ENCODE assay signal across 27 cellular contexts in the genomic region with DNA sequence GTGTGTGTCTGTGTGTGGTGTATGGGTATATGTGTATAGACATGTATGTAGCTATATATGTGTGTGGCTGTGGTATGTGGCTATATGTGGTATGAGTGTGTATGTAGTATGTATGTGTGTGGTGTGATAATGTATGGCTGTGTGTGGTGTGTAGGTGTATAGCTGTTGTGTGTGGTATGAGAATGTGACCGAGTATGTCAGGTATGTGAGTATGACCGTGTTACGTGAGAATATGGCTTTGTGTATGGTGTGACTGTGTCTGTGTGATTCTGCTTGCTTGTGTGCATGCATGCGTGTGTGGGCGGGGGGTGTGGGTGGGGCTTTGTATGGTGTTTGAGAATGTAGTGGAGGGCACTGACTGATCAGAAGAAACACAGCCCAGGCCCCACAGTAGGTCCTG.
"Had no signal": no experiment of that assay in that cellular context is flagged by ENCODE, and none has a peak within 500 bp of the region (broad histone marks: within the 10 kb centered on the region; RNA-seq: fewer than 3 reads in every experiment).

No MANE protein-coding gene starts in this region.

- H3K4me1 ChIP-seq: uterus had no signal

- ATAC-seq: activated CD4-positive, CD25-positive, alpha-beta regulatory T cell treated with anti-CD3 and anti-CD28 coated beads, Interleukin-2, amount 50 U/mL, for 24 hours; esophagus mucosa; left ventricle myocardium superior; natural killer cell treated with Interleukin-12 subunit alpha and Interleukin-12 subunit beta and Interleukin-15 and Interleukin-18, amount 100 ng/mL, for 72 hours; psoas muscle; stimulated activated memory B cell treated with anti-CD40 and anti-IgM and Interleukin-4, amounts not matched to agents 10 μg/mL and 1 μg/mL and 100 μg/mL, for 72 hours had no signal

- H3K9me3 Mint-ChIP-seq: activated naive CD4-positive, alpha-beta T cell treated with anti-CD3 and anti-CD28 coated beads, Interleukin-2, amount 50 U/mL, for 24 hours; natural killer cell treated with Interleukin-12 subunit alpha and Interleukin-12 subunit beta and Interleukin-15 and Interleukin-18, amount 100 ng/mL, for 72 hours had no signal

- H3K4me3 ChIP-seq: ovary, psoas muscle, right atrium auricular region, skin epidermis, stomach, suprapubic skin, tibial nerve, uterus had no signal

- H3K9me3 ChIP-seq: neutrophil, psoas muscle, right atrium auricular region, suprapubic skin, uterus had no signal

- H3K27ac ChIP-seq: neutrophil, ovary, psoas muscle, right atrium auricular region, skin epidermis, stomach, suprapubic skin, tibial nerve, uterus had no signal

- DNase-seq: activated CD4-positive, alpha-beta T cell treated with anti-CD3 and anti-CD28 coated beads, Interleukin-2, amount 50 U/mL, for 1 hour; activated gamma-delta T cell; aorta; dermis blood vessel endothelial cell; effector CD8-positive, alpha-beta T cell; foreskin melanocyte; kidney glomerular epithelial cell; left ventricle myocardium superior; mammary epithelial cell; ovary; psoas muscle; stimulated activated CD4-positive, alpha-beta T cell treated with anti-CD3 and anti-CD28 coated beads, Interleukin-2, amount 100 ng/mL, for 24 hours; stomach; T-helper 1 cell; uterus had no signal

- H3K27me3 ChIP-seq: neutrophil, ovary, right atrium auricular region, stomach, suprapubic skin, tibial nerve, uterus had no signal

- H3K27ac Mint-ChIP-seq: activated naive CD4-positive, alpha-beta T cell treated with anti-CD3 and anti-CD28 coated beads, Interleukin-2, amount 50 U/mL, for 24 hours; mesothelial cell of epicardium; natural killer cell treated with Interleukin-12 subunit alpha and Interleukin-12 subunit beta and Interleukin-15 and Interleukin-18, amount 100 ng/mL, for 72 hours; stimulated activated memory B cell treated with anti-CD40 and anti-IgM and Interleukin-4, amounts not matched to agents 10 μg/mL and 1 μg/mL and 100 μg/mL, for 72 hours had no signal

- H3K4me3 Mint-ChIP-seq: activated naive CD4-positive, alpha-beta T cell treated with anti-CD3 and anti-CD28 coated beads, Interleukin-2, amount 50 U/mL, for 24 hours; mesothelial cell of epicardium; natural killer cell treated with Interleukin-12 subunit alpha and Interleukin-12 subunit beta and Interleukin-15 and Interleukin-18, amount 100 ng/mL, for 72 hours; stimulated activated memory B cell treated with anti-CD40 and anti-IgM and Interleukin-4, amounts not matched to agents 10 μg/mL and 1 μg/mL and 100 μg/mL, for 72 hours had no signal

- H3K36me3 ChIP-seq: ovary, uterus had no signal

- H3K27me3 Mint-ChIP-seq: activated naive CD4-positive, alpha-beta T cell treated with anti-CD3 and anti-CD28 coated beads, Interleukin-2, amount 50 U/mL, for 24 hours; brain; natural killer cell treated with Interleukin-12 subunit alpha and Interleukin-12 subunit beta and Interleukin-15 and Interleukin-18, amount 100 ng/mL, for 72 hours; stimulated activated memory B cell treated with anti-CD40 and anti-IgM and Interleukin-4, amounts not matched to agents 10 μg/mL and 1 μg/mL and 100 μg/mL, for 72 hours had no signal
